ENCODE assay signal across 37 cellular contexts in the genomic region with DNA sequence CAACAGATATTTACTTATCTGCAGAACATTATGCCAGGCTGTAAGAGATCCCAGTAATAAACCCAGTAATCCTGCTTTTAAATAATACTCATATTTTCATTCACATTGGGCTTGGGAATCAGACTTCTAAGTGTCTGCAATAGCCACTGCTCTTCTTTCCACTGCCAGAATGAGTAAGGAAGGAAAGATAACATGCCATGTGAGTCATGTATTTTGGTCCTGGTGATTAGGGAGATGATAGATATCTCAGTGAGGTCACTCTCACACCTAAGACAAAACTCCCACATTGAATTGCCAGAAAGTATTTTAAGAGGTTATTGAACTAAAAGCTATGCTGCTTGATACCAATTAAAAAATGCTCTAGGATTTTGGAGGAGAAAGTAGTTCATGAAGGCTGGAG. TPM values are rescaled to one million over a fixed set of nuclear protein-coding genes. Genes with fewer than 3 reads are reported as not detected.
"Had no signal": no experiment of that assay in that cellular context is flagged by ENCODE, and none has a peak within 500 bp of the region (broad histone marks: within the 10 kb centered on the region; RNA-seq: fewer than 3 reads in every experiment).

No MANE protein-coding gene starts in this region.

- H3K9me3 ChIP-seq: MG63, Peyer's patch, SJSA1, SK-N-SH had no signal

- H3K27me3 ChIP-seq: MG63, Peyer's patch, SJSA1 had no signal

- H3K27me3 Mint-ChIP-seq: activated CD4-positive, alpha-beta memory T cell treated with anti-CD3 and anti-CD28 coated beads, Interleukin-2, amount 10 ng/mL, durations not matched to agents 7 days and 5 days; activated naive CD8-positive, alpha-beta T cell treated with anti-CD3 and anti-CD28 coated beads for 36 hours had no signal

- H3K36me3 ChIP-seq: MG63, Peyer's patch, SJSA1, WERI-Rb-1 had no signal

- H3K36me3 Mint-ChIP-seq: activated CD8-positive, alpha-beta memory T cell treated with anti-CD3 and anti-CD28 coated beads, Interleukin-2, amount 10 ng/mL, durations not matched to agents 7 days and 5 days; activated naive CD8-positive, alpha-beta T cell treated with anti-CD3 and anti-CD28 coated beads for 36 hours had no signal

- FAIRE-seq: TTC549 had no signal

- H3K4me2 ChIP-seq: SK-N-SH had no signal

- H3K4me3 Mint-ChIP-seq: activated CD4-positive, alpha-beta memory T cell treated with anti-CD3 and anti-CD28 coated beads, Interleukin-2, amount 10 ng/mL, durations not matched to agents 7 days and 5 days; activated CD8-positive, alpha-beta memory T cell treated with anti-CD3 and anti-CD28 coated beads, Interleukin-2, amount 10 ng/mL, durations not matched to agents 7 days and 5 days; activated naive CD8-positive, alpha-beta T cell treated with anti-CD3 and anti-CD28 coated beads for 36 hours; T-helper 1 cell treated with Interleukin-12 subunit alpha and Interleukin-12 subunit beta and Interleukin-4 antibody, amounts not matched to agents 30 μg/mL and 1 μg/mL, for 36 hours; T-helper 2 cell treated with Interferon-gamma antibody and Interleukin-4, amounts not matched to agents 5 μg/mL and 100 μg/mL, for 36 hours had no signal

- H3K9me3 Mint-ChIP-seq: activated CD4-positive, alpha-beta memory T cell treated with anti-CD3 and anti-CD28 coated beads, Interleukin-2, amount 10 ng/mL, durations not matched to agents 7 days and 5 days; activated naive CD8-positive, alpha-beta T cell treated with anti-CD3 and anti-CD28 coated beads for 36 hours; T-helper 1 cell treated with Interleukin-12 subunit alpha and Interleukin-12 subunit beta and Interleukin-4 antibody, amounts not matched to agents 30 μg/mL and 1 μg/mL, for 36 hours; T-helper 2 cell treated with Interferon-gamma antibody and Interleukin-4, amounts not matched to agents 5 μg/mL and 100 μg/mL, for 36 hours had no signal

- H3K4me1 Mint-ChIP-seq: activated CD4-positive, alpha-beta memory T cell treated with anti-CD3 and anti-CD28 coated beads, Interleukin-2, amount 10 ng/mL, durations not matched to agents 7 days and 5 days; activated CD8-positive, alpha-beta memory T cell treated with anti-CD3 and anti-CD28 coated beads, Interleukin-2, amount 10 ng/mL, durations not matched to agents 7 days and 5 days; activated naive CD8-positive, alpha-beta T cell treated with anti-CD3 and anti-CD28 coated beads for 36 hours had no signal

- H3K4me3 ChIP-seq: MG63, Peyer's patch, SJSA1 had no signal

- H3K4me1 ChIP-seq: Peyer's patch, SJSA1 had no signal

- DNase-seq: activated CD4-positive, alpha-beta memory T cell treated with anti-CD3 and anti-CD28 coated beads, Interleukin-2, amount 10 ng/mL, durations not matched to agents 7 days and 5 days; activated CD4-positive, alpha-beta T cell treated with anti-CD3 and anti-CD28 coated beads for 1 hour; activated CD4-positive, alpha-beta T cell treated with anti-CD3 and anti-CD28 coated beads for 48 hours; activated CD4-positive, CD25-positive, alpha-beta regulatory T cell; activated CD8-positive, alpha-beta memory T cell treated with anti-CD3 and anti-CD28 coated beads for 24 hours; activated CD8-positive, alpha-beta memory T cell treated with anti-CD3 and anti-CD28 coated beads, Interleukin-2, amount 10 ng/mL, durations not matched to agents 7 days and 5 days; activated CD8-positive, alpha-beta memory T cell treated with anti-CD3 and anti-CD28 coated beads, Interleukin-2, amount 50 U/mL, for 48 hours; activated effector memory CD4-positive, alpha-beta T cell treated with Interleukin-2 at 50 U/mL for 16 hours; activated naive CD4-positive, alpha-beta T cell treated with anti-CD3 and anti-CD28 coated beads, Interleukin-2, amount 50 U/mL, for 16 hours; activated naive CD8-positive, alpha-beta T cell treated with anti-CD3 and anti-CD28 coated beads for 36 hours; activated T-cell treated with anti-CD3 and anti-CD28 coated beads, Interleukin-2, amount 50 U/mL, for 48 hours; amniotic stem cell; aorta; central memory CD4-positive, alpha-beta T cell; Kasumi-1; KG1; MG63; NCI-H1048; NCI-H1105 treated with DMSO at 0.1 percent for 48 hours; NCI-H1436; NCI-H1694; NCI-H1930; NCI-H2081 treated with DMSO at 0.1 percent for 48 hours; NCI-H226; NCI-H446 treated with DMSO at 0.1 percent for 48 hours; NCI-H524; NCI-H69; PC-3; Peyer's patch; RPMI8226; SHP77 treated with DMSO at 0.1 percent for 48 hours; SK-N-SH; WERI-Rb-1 had no signal

- H3K27ac Mint-ChIP-seq: activated CD4-positive, alpha-beta memory T cell treated with anti-CD3 and anti-CD28 coated beads, Interleukin-2, amount 10 ng/mL, durations not matched to agents 7 days and 5 days; activated CD8-positive, alpha-beta memory T cell treated with anti-CD3 and anti-CD28 coated beads, Interleukin-2, amount 10 ng/mL, durations not matched to agents 7 days and 5 days; activated naive CD8-positive, alpha-beta T cell treated with anti-CD3 and anti-CD28 coated beads for 36 hours; T-helper 1 cell treated with Interleukin-12 subunit alpha and Interleukin-12 subunit beta and Interleukin-4 antibody, amounts not matched to agents 30 μg/mL and 1 μg/mL, for 36 hours; T-helper 2 cell treated with Interferon-gamma antibody and Interleukin-4, amounts not matched to agents 5 μg/mL and 100 μg/mL, for 36 hours had no signal

- ATAC-seq: activated CD8-positive, alpha-beta memory T cell treated with anti-CD3 and anti-CD28 coated beads, Interleukin-2, amount 10 ng/mL, durations not matched to agents 7 days and 5 days; PC-3 had no signal

- H3K9ac ChIP-seq: SK-N-SH had no signal

- H3K27ac ChIP-seq: Peyer's patch, SJSA1, WERI-Rb-1 had no signal

RNA-seq across cellular contexts. Expression of gene HEPH, which starts 13.9 kb away (rescaled TPM):
- total RNA-seq: activated CD4-positive, alpha-beta memory T cell treated with anti-CD3 and anti-CD28 coated beads, Interleukin-2, amount 10 ng/mL, durations not matched to agents 7 days and 5 days; activated CD8-positive, alpha-beta memory T cell treated with anti-CD3 and anti-CD28 coated beads, Interleukin-2, amount 10 ng/mL, durations not matched to agents 7 days and 5 days; activated naive CD8-positive, alpha-beta T cell treated with anti-CD3 and anti-CD28 coated beads for 36 hours; PC-3 had no signal
